ENCODE assay signal across 33 cellular contexts in genomic region chr7:1142051-1142635, GRCh38. TPM values are rescaled to one million over a fixed set of nuclear protein-coding genes. Genes with fewer than 3 reads are reported as not detected.
DNase-seq lines count a peak whose midpoint lies in the region; ATAC-seq and TF ChIP-seq lines count a peak whose summit lies in the region.
"Had no signal": no experiment of that assay in that cellular context is flagged by ENCODE, and none has a peak within 500 bp of the region (broad histone marks: within the 10 kb centered on the region; RNA-seq: fewer than 3 reads in every experiment).

No MANE protein-coding gene starts in this region.

- H3K27me3 Mint-ChIP-seq in stimulated activated memory B cell treated with anti-CD40 and anti-IgM and Interleukin-4, amounts not matched to agents 10 μg/mL and 1 μg/mL and 100 μg/mL, for 72 hours: no peaks in the 10 kb centered on the region
- peaks cover 0 to 6% (median 5%) of the 10 kb centered on the region in 3 donors for H3K27me3 Mint-ChIP-seq in CD14-positive monocyte (ENCODE audit: low read depth in 3 of 3)
- H3K27me3 Mint-ChIP-seq: activated CD4-positive, alpha-beta T cell treated with anti-CD3 and anti-CD28 coated beads, Interleukin-2, amount 10 ng/mL, durations not matched to agents 7 days and 5 days; activated naive CD8-positive, alpha-beta T cell treated with anti-CD3 and anti-CD28 coated beads, Interleukin-2, amount 10 ng/mL, durations not matched to agents 7 days and 5 days; activated T-cell treated with anti-CD3 and anti-CD28 coated beads, Interleukin-2, amount 50 U/mL, for 24 hours; stimulated activated naive CD8-positive, alpha-beta T cell treated with anti-CD3 and anti-CD28 coated beads, Interleukin-15, amount 100 ng/mL, for 72 hours had no signal

- peak overlapping the region; percentile 82 for H3K27ac Mint-ChIP-seq in stimulated activated memory B cell treated with anti-CD40 and anti-IgM and Interleukin-4, amounts not matched to agents 10 μg/mL and 1 μg/mL and 100 μg/mL, for 72 hours
- H3K27ac Mint-ChIP-seq in CD14-positive monocyte: no peak overlapping the region
- H3K27ac Mint-ChIP-seq: activated CD4-positive, alpha-beta T cell treated with anti-CD3 and anti-CD28 coated beads, Interleukin-2, amount 10 ng/mL, durations not matched to agents 7 days and 5 days; activated naive CD8-positive, alpha-beta T cell treated with anti-CD3 and anti-CD28 coated beads, Interleukin-2, amount 10 ng/mL, durations not matched to agents 7 days and 5 days; activated T-cell treated with anti-CD3 and anti-CD28 coated beads, Interleukin-2, amount 50 U/mL, for 24 hours; stimulated activated naive CD8-positive, alpha-beta T cell treated with anti-CD3 and anti-CD28 coated beads, Interleukin-15, amount 100 ng/mL, for 72 hours had no signal

- H3K4me3 Mint-ChIP-seq in stimulated activated memory B cell treated with anti-CD40 and anti-IgM and Interleukin-4, amounts not matched to agents 10 μg/mL and 1 μg/mL and 100 μg/mL, for 72 hours: no peak overlapping the region
- peak overlapping the region in 1 of 2 donors; percentile 20 for H3K4me3 Mint-ChIP-seq in CD14-positive monocyte
- H3K4me3 Mint-ChIP-seq: activated CD4-positive, alpha-beta T cell treated with anti-CD3 and anti-CD28 coated beads, Interleukin-2, amount 10 ng/mL, durations not matched to agents 7 days and 5 days; activated naive CD8-positive, alpha-beta T cell treated with anti-CD3 and anti-CD28 coated beads, Interleukin-2, amount 10 ng/mL, durations not matched to agents 7 days and 5 days; activated T-cell treated with anti-CD3 and anti-CD28 coated beads, Interleukin-2, amount 50 U/mL, for 24 hours; naive thymus-derived CD8-positive, alpha-beta T cell; stimulated activated naive CD8-positive, alpha-beta T cell treated with anti-CD3 and anti-CD28 coated beads, Interleukin-15, amount 100 ng/mL, for 72 hours had no signal

- H3K9me3 ChIP-seq in BE2C: no peaks in the 10 kb centered on the region
- H3K9me3 ChIP-seq: BLaER1 treated with 17β-estradiol and CSF1 and Interleukin-3, amounts not matched to agents 10 nM and 100 nM; Peyer's patch had no signal

- H3K4me3 ChIP-seq in BE2C (ENCODE audit: low read depth, low read length) (0 out of 2 replicates have a peak overlapping the region, but pooled peaks have one; percentile 0), fibroblast of villous mesenchyme (ENCODE audit: low read depth, low read length) (no peak overlapping the region)
- H3K4me3 ChIP-seq: BLaER1 treated with 17β-estradiol and CSF1 and Interleukin-3, amounts not matched to agents 10 nM and 100 nM; Peyer's patch; skin epidermis had no signal

- H3K36me3 Mint-ChIP-seq in stimulated activated memory B cell treated with anti-CD40 and anti-IgM and Interleukin-4, amounts not matched to agents 10 μg/mL and 1 μg/mL and 100 μg/mL, for 72 hours: no peaks in the 10 kb centered on the region
- no peaks in the 10 kb centered on the region for H3K36me3 Mint-ChIP-seq in CD14-positive monocyte
- H3K36me3 Mint-ChIP-seq: activated naive CD8-positive, alpha-beta T cell treated with anti-CD3 and anti-CD28 coated beads, Interleukin-2, amount 10 ng/mL, durations not matched to agents 7 days and 5 days; naive thymus-derived CD8-positive, alpha-beta T cell had no signal

- no peak for ATAC-seq in SK-N-SH treated with all-trans-retinoic acid at 6 μM for 48 hours
- ATAC-seq in stimulated activated memory B cell treated with anti-CD40 and anti-IgM and Interleukin-4, amounts not matched to agents 10 μg/mL and 1 μg/mL and 100 μg/mL, for 72 hours: no peak
- ATAC-seq: foreskin keratinocyte; HepG2; naive thymus-derived CD8-positive, alpha-beta T cell; stimulated activated naive CD8-positive, alpha-beta T cell treated with anti-CD3 and anti-CD28 coated beads, Interleukin-15, amount 100 ng/mL, for 72 hours had no signal

- H3K9me3 Mint-ChIP-seq in stimulated activated memory B cell treated with anti-CD40 and anti-IgM and Interleukin-4, amounts not matched to agents 10 μg/mL and 1 μg/mL and 100 μg/mL, for 72 hours: peaks cover 4% of the 10 kb centered on the region
- H3K9me3 Mint-ChIP-seq in CD14-positive monocyte: peaks cover 0 to 2% (median 0%) of the 10 kb centered on the region in 7 donors
- H3K9me3 Mint-ChIP-seq: activated CD4-positive, alpha-beta T cell treated with anti-CD3 and anti-CD28 coated beads, Interleukin-2, amount 10 ng/mL, durations not matched to agents 7 days and 5 days; activated naive CD8-positive, alpha-beta T cell treated with anti-CD3 and anti-CD28 coated beads, Interleukin-2, amount 10 ng/mL, durations not matched to agents 7 days and 5 days; activated T-cell treated with anti-CD3 and anti-CD28 coated beads, Interleukin-2, amount 50 U/mL, for 24 hours; naive thymus-derived CD8-positive, alpha-beta T cell; stimulated activated naive CD8-positive, alpha-beta T cell treated with anti-CD3 and anti-CD28 coated beads, Interleukin-15, amount 100 ng/mL, for 72 hours had no signal

- no peak for TF ChIP-seq CTCF in BE2C (IDR thresholded peaks at IDR 0.05; ENCODE audit: low read depth, low read length)
- no peak for TF ChIP-seq CTCF in fibroblast of villous mesenchyme (IDR thresholded peaks at IDR 0.05; ENCODE audit: insufficient read depth, low read depth, low read length)
- no peak for TF ChIP-seq CTCF in CD14-positive monocyte (IDR thresholded peaks at IDR 0.05)

- H3K4me1 Mint-ChIP-seq in stimulated activated memory B cell treated with anti-CD40 and anti-IgM and Interleukin-4, amounts not matched to agents 10 μg/mL and 1 μg/mL and 100 μg/mL, for 72 hours: peaks cover 31% of the 10 kb centered on the region
- peaks cover 14% of the 10 kb centered on the region for H3K4me1 Mint-ChIP-seq in CD14-positive monocyte

- H3K4me1 ChIP-seq in BE2C: peaks cover 7% of the 10 kb centered on the region
- H3K4me1 ChIP-seq: foreskin keratinocyte had no signal

- DNase-seq in BE2C: no peak
- peak; percentile 29 for DNase-seq in fibroblast of villous mesenchyme (ENCODE audit: low read depth)
- DNase-seq in CD14-positive monocyte (ENCODE audit: low spot score): no peak
- DNase-seq in NOMO-1 treated with DMSO at 0.1 percent for 48 hours (lab: John Stamatoyannopoulos, UW; ENCODE audit: unreplicated experiment): no peak
- no peak for DNase-seq in SHP77 treated with DMSO at 0.1 percent for 48 hours (lab: John Stamatoyannopoulos, UW)
- DNase-seq: activated CD4-positive, alpha-beta T cell treated with anti-CD3 and anti-CD28 coated beads, Interleukin-2, amount 10 ng/mL, durations not matched to agents 7 days and 5 days; activated gamma-delta T cell treated with Interleukin-2 at 50 U/mL for 16 hours; activated naive CD8-positive, alpha-beta T cell treated with anti-CD3 and anti-CD28 coated beads, Interleukin-2, amount 10 ng/mL, durations not matched to agents 7 days and 5 days; activated T-cell treated with anti-CD3 and anti-CD28 coated beads, Interleukin-2, amount 50 U/mL, for 24 hours; caudate nucleus; cortex of kidney; DMS153; effector memory CD4-positive, alpha-beta T cell; foreskin keratinocyte; Kasumi-1; kidney glomerular epithelial cell; midbrain; naive thymus-derived CD8-positive, alpha-beta T cell; NCI-H146; NCI-H446; NCI-H748 treated with DMSO at 0.1 percent for 48 hours; Peyer's patch; SHP77; stimulated activated naive CD8-positive, alpha-beta T cell treated with anti-CD3 and anti-CD28 coated beads, Interleukin-15, amount 100 ng/mL, for 72 hours; SW 1271; T1000 had no signal

- H3K36me3 ChIP-seq in BE2C: no peaks in the 10 kb centered on the region
- H3K36me3 ChIP-seq: BLaER1 treated with 17β-estradiol and CSF1 and Interleukin-3, amounts not matched to agents 10 nM and 100 nM; Peyer's patch; WERI-Rb-1 had no signal

- intact Hi-C loops in CD14-positive monocyte (cut with micrococcal nuclease): loop anchor here in 1 of 2 donors (5.0 kb wide), 1 partner anchor 55 kb away; the partner anchor contains the start of gene GPER1

- H3K27me3 ChIP-seq in BE2C: no peaks in the 10 kb centered on the region
- H3K27me3 ChIP-seq: BLaER1 treated with 17β-estradiol and CSF1 and Interleukin-3, amounts not matched to agents 10 nM and 100 nM; foreskin keratinocyte; Peyer's patch had no signal

TF ChIP-seq in SK-N-SH treated with all-trans-retinoic acid at 6 μM for 48 hours, 23 proteins besides CTCF, POLR2A, EP300 and RAD21 (continues in another document):
- 0 out of 2 replicates have a peak, but pooled peaks have one; percentile 20 for TF ChIP-seq TSHZ2 (CRISPR knock-in tag; IDR thresholded peaks at IDR 0.05)
- TF ChIP-seq TCF4 (CRISPR knock-in tag; IDR thresholded peaks at IDR 0.05; ENCODE audit: borderline replicate concordance): peak; percentile 49; the same call in 1 of the 2 replicates
- no peak for TF ChIP-seq TOX (CRISPR knock-in tag; IDR thresholded peaks at IDR 0.05; ENCODE audit: borderline replicate concordance)
- TF ChIP-seq ZFP3 (CRISPR knock-in tag; IDR thresholded peaks at IDR 0.05): no peak
- no peak for TF ChIP-seq BACH2 (CRISPR knock-in tag; IDR thresholded peaks at IDR 0.05; ENCODE audit: borderline replicate concordance)
- TF ChIP-seq ZFP30 (CRISPR knock-in tag; IDR thresholded peaks at IDR 0.05): no peak

RNA-seq across cellular contexts. Expression of gene ZFAND2A, which starts 17.9 kb away (rescaled TPM):
- 103 TPM for polyA plus RNA-seq in BE2C (2012; ENCODE audit: insufficient read depth, insufficient read length, low read depth)
- total RNA-seq in fibroblast of villous mesenchyme: 11.7 and 17.4 TPM in 2 replicates
- polyA plus RNA-seq in CD14-positive monocyte: 10 to 100 TPM; 30.6 to 35.1 TPM

RNA-seq across cellular contexts. Expression of gene GPER1, which starts 54.2 kb away (rescaled TPM):
- polyA plus RNA-seq in BE2C (2012; ENCODE audit: insufficient read depth, insufficient read length, low read depth): 6.5 TPM
- 1.9 and 2.6 TPM in 2 replicates for total RNA-seq in fibroblast of villous mesenchyme
- polyA plus RNA-seq in CD14-positive monocyte: 1 to 10 TPM in 1 of 2 donors, under 1 TPM in 1; 0.35 to 4.1 TPM
- total RNA-seq: activated CD8-positive, alpha-beta memory T cell treated with anti-CD3 and anti-CD28 coated beads for 36 hours had no signal
